Comparison of ENCODE assay signal across 1 cellular context in genomic region chrX:14029425-14030247, GRCh38.
TF ChIP-seq lines count a peak whose summit lies in the region.

Gene GEMIN8 (minus strand): TSS chrX:14029892. CDS start chrX:14021478, 8,414 bp downstream.

TF ChIP-seq in HepG2, 621 proteins besides CTCF, POLR2A, EP300 and RAD21 (continued from another document and continues in another):
- TF ChIP-seq MYC (CRISPR knock-in tag; IDR thresholded peaks at IDR 0.05; ENCODE audit: borderline replicate concordance), result peak; percentile 96
- TF ChIP-seq, protein P1, sequence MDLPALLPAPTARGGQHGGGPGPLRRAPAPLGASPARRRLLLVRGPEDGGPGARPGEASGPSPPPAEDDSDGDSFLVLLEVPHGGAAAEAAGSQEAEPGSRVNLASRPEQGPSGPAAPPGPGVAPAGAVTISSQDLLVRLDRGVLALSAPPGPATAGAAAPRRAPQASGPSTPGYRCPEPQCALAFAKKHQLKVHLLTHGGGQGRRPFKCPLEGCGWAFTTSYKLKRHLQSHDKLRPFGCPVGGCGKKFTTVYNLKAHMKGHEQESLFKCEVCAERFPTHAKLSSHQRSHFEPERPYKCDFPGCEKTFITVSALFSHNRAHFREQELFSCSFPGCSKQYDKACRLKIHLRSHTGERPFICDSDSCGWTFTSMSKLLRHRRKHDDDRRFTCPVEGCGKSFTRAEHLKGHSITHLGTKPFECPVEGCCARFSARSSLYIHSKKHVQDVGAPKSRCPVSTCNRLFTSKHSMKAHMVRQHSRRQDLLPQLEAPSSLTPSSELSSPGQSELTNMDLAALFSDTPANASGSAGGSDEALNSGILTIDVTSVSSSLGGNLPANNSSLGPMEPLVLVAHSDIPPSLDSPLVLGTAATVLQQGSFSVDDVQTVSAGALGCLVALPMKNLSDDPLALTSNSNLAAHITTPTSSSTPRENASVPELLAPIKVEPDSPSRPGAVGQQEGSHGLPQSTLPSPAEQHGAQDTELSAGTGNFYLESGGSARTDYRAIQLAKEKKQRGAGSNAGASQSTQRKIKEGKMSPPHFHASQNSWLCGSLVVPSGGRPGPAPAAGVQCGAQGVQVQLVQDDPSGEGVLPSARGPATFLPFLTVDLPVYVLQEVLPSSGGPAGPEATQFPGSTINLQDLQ (CRISPR knock-in tag; IDR thresholded peaks at IDR 0.05), result peak; percentile 59; the same call in 1 of the 2 replicates
- TF ChIP-seq SCMH1 (CRISPR knock-in tag; IDR thresholded peaks at IDR 0.05; ENCODE audit: borderline replicate concordance), result no peak
- TF ChIP-seq PCBP2 (optimal IDR thresholded peaks at IDR 0.05; ENCODE audit: low read depth, low read length, poor library complexity, severe bottlenecking), result no peak
- 0 out of 2 replicates have a peak, but pooled peaks have one; percentile 41 for TF ChIP-seq MEIS1 (CRISPR knock-in tag; IDR thresholded peaks at IDR 0.05; ENCODE audit: borderline replicate concordance)
- TF ChIP-seq GZF1 (CRISPR knock-in tag; IDR thresholded peaks at IDR 0.05), result no peak
- TF ChIP-seq, protein P2, sequence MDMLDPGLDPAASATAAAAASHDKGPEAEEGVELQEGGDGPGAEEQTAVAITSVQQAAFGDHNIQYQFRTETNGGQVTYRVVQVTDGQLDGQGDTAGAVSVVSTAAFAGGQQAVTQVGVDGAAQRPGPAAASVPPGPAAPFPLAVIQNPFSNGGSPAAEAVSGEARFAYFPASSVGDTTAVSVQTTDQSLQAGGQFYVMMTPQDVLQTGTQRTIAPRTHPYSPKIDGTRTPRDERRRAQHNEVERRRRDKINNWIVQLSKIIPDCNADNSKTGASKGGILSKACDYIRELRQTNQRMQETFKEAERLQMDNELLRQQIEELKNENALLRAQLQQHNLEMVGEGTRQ (IDR thresholded peaks at IDR 0.05; ENCODE audit: low read depth, low read length), result peak; percentile 62
- TF ChIP-seq, protein P2 (CRISPR knock-in tag; IDR thresholded peaks at IDR 0.05; ENCODE audit: borderline replicate concordance), result peak; percentile 43; the same call in 1 of the 2 replicates
- peak; percentile 56 for TF ChIP-seq TEAD3 (CRISPR knock-in tag; optimal IDR thresholded peaks at IDR 0.05; ENCODE audit: borderline replicate concordance)
- peak; percentile 32; the same call in 1 of the 2 replicates for TF ChIP-seq ATF2 (CRISPR knock-in tag; IDR thresholded peaks at IDR 0.05)
- TF ChIP-seq YEATS2 (CRISPR knock-in tag; IDR thresholded peaks at IDR 0.05; ENCODE audit: borderline replicate concordance), result peak; percentile 85; the same call in 1 of the 2 replicates
- peak; percentile 70; the same call in 1 of the 2 replicates for TF ChIP-seq PHF21A (CRISPR knock-in tag; IDR thresholded peaks at IDR 0.05)
- TF ChIP-seq, protein P3, sequence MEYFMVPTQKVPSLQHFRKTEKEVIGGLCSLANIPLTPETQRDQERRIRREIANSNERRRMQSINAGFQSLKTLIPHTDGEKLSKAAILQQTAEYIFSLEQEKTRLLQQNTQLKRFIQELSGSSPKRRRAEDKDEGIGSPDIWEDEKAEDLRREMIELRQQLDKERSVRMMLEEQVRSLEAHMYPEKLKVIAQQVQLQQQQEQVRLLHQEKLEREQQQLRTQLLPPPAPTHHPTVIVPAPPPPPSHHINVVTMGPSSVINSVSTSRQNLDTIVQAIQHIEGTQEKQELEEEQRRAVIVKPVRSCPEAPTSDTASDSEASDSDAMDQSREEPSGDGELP (IDR thresholded peaks at IDR 0.05; ENCODE audit: borderline replicate concordance, low read depth), result no peak; the same call in 1 of the 2 replicates
- no peak for TF ChIP-seq ZFP36L2 (CRISPR knock-in tag; IDR thresholded peaks at IDR 0.05)
- TF ChIP-seq ZMYM4 (CRISPR knock-in tag; IDR thresholded peaks at IDR 0.05), result peak; percentile 78
- TF ChIP-seq ZBED4 (CRISPR knock-in tag; IDR thresholded peaks at IDR 0.05; ENCODE audit: borderline replicate concordance), result no peak
- no peak for TF ChIP-seq HOMEZ (CRISPR knock-in tag; IDR thresholded peaks at IDR 0.05; ENCODE audit: low read depth)
- no peak for TF ChIP-seq ZNF451 (CRISPR knock-in tag; IDR thresholded peaks at IDR 0.05)
- TF ChIP-seq ISX (CRISPR knock-in tag; conservative IDR thresholded peaks at IDR 0.05), result no peak
- TF ChIP-seq, protein P4, sequence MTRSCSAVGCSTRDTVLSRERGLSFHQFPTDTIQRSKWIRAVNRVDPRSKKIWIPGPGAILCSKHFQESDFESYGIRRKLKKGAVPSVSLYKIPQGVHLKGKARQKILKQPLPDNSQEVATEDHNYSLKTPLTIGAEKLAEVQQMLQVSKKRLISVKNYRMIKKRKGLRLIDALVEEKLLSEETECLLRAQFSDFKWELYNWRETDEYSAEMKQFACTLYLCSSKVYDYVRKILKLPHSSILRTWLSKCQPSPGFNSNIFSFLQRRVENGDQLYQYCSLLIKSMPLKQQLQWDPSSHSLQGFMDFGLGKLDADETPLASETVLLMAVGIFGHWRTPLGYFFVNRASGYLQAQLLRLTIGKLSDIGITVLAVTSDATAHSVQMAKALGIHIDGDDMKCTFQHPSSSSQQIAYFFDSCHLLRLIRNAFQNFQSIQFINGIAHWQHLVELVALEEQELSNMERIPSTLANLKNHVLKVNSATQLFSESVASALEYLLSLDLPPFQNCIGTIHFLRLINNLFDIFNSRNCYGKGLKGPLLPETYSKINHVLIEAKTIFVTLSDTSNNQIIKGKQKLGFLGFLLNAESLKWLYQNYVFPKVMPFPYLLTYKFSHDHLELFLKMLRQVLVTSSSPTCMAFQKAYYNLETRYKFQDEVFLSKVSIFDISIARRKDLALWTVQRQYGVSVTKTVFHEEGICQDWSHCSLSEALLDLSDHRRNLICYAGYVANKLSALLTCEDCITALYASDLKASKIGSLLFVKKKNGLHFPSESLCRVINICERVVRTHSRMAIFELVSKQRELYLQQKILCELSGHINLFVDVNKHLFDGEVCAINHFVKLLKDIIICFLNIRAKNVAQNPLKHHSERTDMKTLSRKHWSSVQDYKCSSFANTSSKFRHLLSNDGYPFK (CRISPR knock-in tag; IDR thresholded peaks at IDR 0.05; ENCODE audit: borderline replicate concordance), result peak; percentile 45; the same call in 1 of the 2 replicates
- TF ChIP-seq NR2C2 (CRISPR knock-in tag; IDR thresholded peaks at IDR 0.05; ENCODE audit: borderline replicate concordance), result no peak
- TF ChIP-seq NONO (IDR thresholded peaks at IDR 0.05), result no peak
- TF ChIP-seq NONO (CRISPR knock-in tag; conservative IDR thresholded peaks at IDR 0.05), result peak; percentile 65; the same call in 1 of the 2 replicates
- no peak for TF ChIP-seq BRF2 (CRISPR knock-in tag; IDR thresholded peaks at IDR 0.05)
- TF ChIP-seq ZNF251 (CRISPR knock-in tag; IDR thresholded peaks at IDR 0.05), result no peak
- TF ChIP-seq CEBPB (IDR thresholded peaks at IDR 0.05; ENCODE audit: borderline replicate concordance, low read depth, low read length), result no peak
- TF ChIP-seq, protein P5, sequence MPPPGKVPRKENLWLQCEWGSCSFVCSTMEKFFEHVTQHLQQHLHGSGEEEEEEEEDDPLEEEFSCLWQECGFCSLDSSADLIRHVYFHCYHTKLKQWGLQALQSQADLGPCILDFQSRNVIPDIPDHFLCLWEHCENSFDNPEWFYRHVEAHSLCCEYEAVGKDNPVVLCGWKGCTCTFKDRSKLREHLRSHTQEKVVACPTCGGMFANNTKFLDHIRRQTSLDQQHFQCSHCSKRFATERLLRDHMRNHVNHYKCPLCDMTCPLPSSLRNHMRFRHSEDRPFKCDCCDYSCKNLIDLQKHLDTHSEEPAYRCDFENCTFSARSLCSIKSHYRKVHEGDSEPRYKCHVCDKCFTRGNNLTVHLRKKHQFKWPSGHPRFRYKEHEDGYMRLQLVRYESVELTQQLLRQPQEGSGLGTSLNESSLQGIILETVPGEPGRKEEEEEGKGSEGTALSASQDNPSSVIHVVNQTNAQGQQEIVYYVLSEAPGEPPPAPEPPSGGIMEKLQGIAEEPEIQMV (CRISPR knock-in tag; IDR thresholded peaks at IDR 0.05; ENCODE audit: low read depth), result peak; percentile 67; the same call in 1 of the 2 replicates
- no peak for TF ChIP-seq SP4 (CRISPR knock-in tag; IDR thresholded peaks at IDR 0.05)
- TF ChIP-seq NR0B2 (CRISPR knock-in tag; IDR thresholded peaks at IDR 0.05), result peak; percentile 71; the same call in 1 of the 2 replicates
- TF ChIP-seq, protein P6, sequence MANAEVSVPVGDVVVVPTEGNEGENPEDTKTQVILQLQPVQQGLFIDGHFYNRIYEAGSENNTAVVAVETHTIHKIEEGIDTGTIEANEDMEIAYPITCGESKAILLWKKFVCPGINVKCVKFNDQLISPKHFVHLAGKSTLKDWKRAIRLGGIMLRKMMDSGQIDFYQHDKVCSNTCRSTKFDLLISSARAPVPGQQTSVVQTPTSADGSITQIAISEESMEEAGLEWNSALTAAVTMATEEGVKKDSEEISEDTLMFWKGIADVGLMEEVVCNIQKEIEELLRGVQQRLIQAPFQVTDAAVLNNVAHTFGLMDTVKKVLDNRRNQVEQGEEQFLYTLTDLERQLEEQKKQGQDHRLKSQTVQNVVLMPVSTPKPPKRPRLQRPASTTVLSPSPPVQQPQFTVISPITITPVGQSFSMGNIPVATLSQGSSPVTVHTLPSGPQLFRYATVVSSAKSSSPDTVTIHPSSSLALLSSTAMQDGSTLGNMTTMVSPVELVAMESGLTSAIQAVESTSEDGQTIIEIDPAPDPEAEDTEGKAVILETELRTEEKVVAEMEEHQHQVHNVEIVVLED (CRISPR knock-in tag; IDR thresholded peaks at IDR 0.05; ENCODE audit: borderline replicate concordance), result peak; percentile 93
- TF ChIP-seq ZNF136 (CRISPR knock-in tag; IDR thresholded peaks at IDR 0.05; ENCODE audit: low read depth), result no peak
- no peak; the same call in 1 of the 2 replicates for TF ChIP-seq SRY (CRISPR knock-in tag; IDR thresholded peaks at IDR 0.05)
